13 cellular contexts compared by ENCODE assay signal in the genomic region with DNA sequence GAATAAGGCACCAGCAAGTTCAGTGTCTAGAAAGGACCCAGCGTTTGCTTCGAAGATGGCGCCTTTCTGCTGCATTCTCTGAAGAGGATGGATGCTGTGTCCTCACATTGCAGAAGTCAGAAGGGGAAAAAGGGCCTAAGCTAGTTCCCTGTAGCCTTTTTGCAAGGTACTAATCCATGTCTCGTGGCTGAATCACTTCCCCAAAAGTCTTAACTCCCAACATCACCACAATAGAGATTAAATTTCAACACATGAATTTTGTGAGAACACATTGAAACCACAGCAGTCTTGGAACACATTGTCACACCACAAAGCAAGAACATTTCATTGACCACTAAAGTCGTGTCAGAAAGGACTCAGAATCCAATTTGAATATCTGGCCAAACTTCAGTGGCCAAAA.
DNase-seq lines count a peak whose midpoint lies in the region; ATAC-seq and TF ChIP-seq lines count a peak whose summit lies in the region.
"Had no signal": no experiment of that assay in that cellular context is flagged by ENCODE, and none has a peak within 500 bp of the region (broad histone marks: within the 10 kb centered on the region; RNA-seq: fewer than 3 reads in every experiment).

No MANE protein-coding gene starts in this region.

- ATAC-seq in GM18868 (IDR thresholded peaks at IDR 0.05; ENCODE audit: unreplicated experiment), result no peak
- ATAC-seq: stimulated activated effector memory CD8-positive, alpha-beta T cell treated with anti-CD3 and anti-CD28 coated beads, Interleukin-12 subunit alpha, Interleukin-12 subunit beta, amount 100 ng/mL, for 72 hours had no signal

- no peak overlapping the region for H3K4me3 ChIP-seq in choroid plexus epithelial cell (ENCODE audit: low read depth, low read length)

- TF ChIP-seq CTCF in choroid plexus epithelial cell (conservative IDR thresholded peaks at IDR 0.05; ENCODE audit: low read depth, low read length), result no peak

- peak; percentile 34 for DNase-seq in GM04503 (ENCODE audit: low read depth)
- DNase-seq in NCI-H69 (lab: John Stamatoyannopoulos, UW), result peak; percentile 59
- peak; percentile 29 for DNase-seq in choroid plexus epithelial cell (ENCODE audit: low read depth)
- peak; percentile 22 for DNase-seq in pons (ENCODE audit: low spot score)
- DNase-seq in midbrain (lab: John Stamatoyannopoulos, UW), result no peak
- DNase-seq in stimulated activated CD8-positive, alpha-beta memory T cell treated with anti-CD3 and anti-CD28 coated beads, Interleukin-4, amount 100 ng/mL, for 48 hours, result no peak
- no peak for DNase-seq in activated T-cell treated with anti-CD3 and anti-CD28 coated beads for 4 hours
- DNase-seq: activated CD8-positive, alpha-beta memory T cell treated with anti-CD3 and anti-CD28 coated beads, Interleukin-2, amount 50 U/mL, for 4 hours; amniotic stem cell; nephron progenitor cell; T1000 had no signal

Comparison
In these comparisons a context has a peak if more than half of its experiments do, and no peak if none do; other contexts are left out.
1. DNase-seq: peak in GM04503 (single experiment), NCI-H69 (single experiment), choroid plexus epithelial cell (single experiment) and pons (single experiment); none in midbrain (single experiment), stimulated activated CD8-positive, alpha-beta memory T cell treated with anti-CD3 and anti-CD28 coated beads, Interleukin-4, amount 100 ng/mL, for 48 hours (single experiment) and activated T-cell treated with anti-CD3 and anti-CD28 coated beads for 4 hours (single experiment).